ENCODE assay signal across 1 cellular context in genomic region chr9:95031711-95032461, GRCh38.
TF ChIP-seq lines count a peak whose summit lies in the region.

No MANE protein-coding gene starts in this region.

TF ChIP-seq in HepG2, 621 proteins besides CTCF, POLR2A, EP300 and RAD21 (continued from another document and continues in another):
- TF ChIP-seq ZBTB10 (CRISPR knock-in tag; IDR thresholded peaks at IDR 0.05; ENCODE audit: borderline replicate concordance) (peak; percentile 30; the same call in 1 of the 2 replicates), ZFP36 (IDR thresholded peaks at IDR 0.05; ENCODE audit: borderline replicate concordance, low read depth, low read length, partially characterized antibody) (no peak), ZNF557 (CRISPR knock-in tag; IDR thresholded peaks at IDR 0.05) (no peak), MEIS1 (CRISPR knock-in tag; IDR thresholded peaks at IDR 0.05; ENCODE audit: borderline replicate concordance) (no peak), GRHL1 (CRISPR knock-in tag; conservative IDR thresholded peaks at IDR 0.05) (no peak), NPAS2 (CRISPR knock-in tag; IDR thresholded peaks at IDR 0.05; ENCODE audit: borderline replicate concordance) (no peak), LRRFIP1 (CRISPR knock-in tag; conservative IDR thresholded peaks at IDR 0.05) (no peak), SSRP1 (CRISPR knock-in tag; IDR thresholded peaks at IDR 0.05) (no peak; the same call in 1 of the 2 replicates), MZF1 (CRISPR knock-in tag; IDR thresholded peaks at IDR 0.05; ENCODE audit: borderline replicate concordance) (no peak), ZBTB14 (CRISPR knock-in tag; IDR thresholded peaks at IDR 0.05) (no peak), SALL2 (CRISPR knock-in tag; IDR thresholded peaks at IDR 0.05) (peak; percentile 66; the same call in 1 of the 2 replicates), SOX6 (IDR thresholded peaks at IDR 0.05) (no peak), SOX6 (CRISPR knock-in tag; IDR thresholded peaks at IDR 0.05) (peak; percentile 87), ZBTB1 (CRISPR knock-in tag; IDR thresholded peaks at IDR 0.05; ENCODE audit: borderline replicate concordance) (no peak), FOXM1 (CRISPR knock-in tag; IDR thresholded peaks at IDR 0.05) (no peak), PCBP2 (optimal IDR thresholded peaks at IDR 0.05; ENCODE audit: low read depth, low read length, poor library complexity, severe bottlenecking) (no peak), MIXL1 (CRISPR knock-in tag; IDR thresholded peaks at IDR 0.05) (peak; percentile 33; the same call in 1 of the 2 replicates), MAF1 (CRISPR knock-in tag; IDR thresholded peaks at IDR 0.05; ENCODE audit: borderline replicate concordance) (no peak), CBX1 (IDR thresholded peaks at IDR 0.05; ENCODE audit: low read depth) (no peak), PAWR (CRISPR knock-in tag; IDR thresholded peaks at IDR 0.05; ENCODE audit: borderline replicate concordance) (no peak), ZHX2 (IDR thresholded peaks at IDR 0.05; ENCODE audit: low read depth) (0 out of 2 replicates have a peak, but pooled peaks have one; percentile 9), ZHX2 (CRISPR knock-in tag; IDR thresholded peaks at IDR 0.05; ENCODE audit: borderline replicate concordance) (no peak), POGK (CRISPR knock-in tag; conservative IDR thresholded peaks at IDR 0.05) (no peak), PBX2 (CRISPR knock-in tag; IDR thresholded peaks at IDR 0.05) (no peak), NFE2L2 (IDR thresholded peaks at IDR 0.05; ENCODE audit: low read length) (no peak), ZNF687 (CRISPR knock-in tag; IDR thresholded peaks at IDR 0.05) (peak; percentile 88), MTF2 (CRISPR knock-in tag; IDR thresholded peaks at IDR 0.05; ENCODE audit: borderline replicate concordance) (no peak), KDM6A (CRISPR knock-in tag; IDR thresholded peaks at IDR 0.05; ENCODE audit: low read depth) (peak; percentile 18; the same call in 1 of the 2 replicates), NR0B2 (CRISPR knock-in tag; IDR thresholded peaks at IDR 0.05) (no peak), CHD4 (IDR thresholded peaks at IDR 0.05; ENCODE audit: borderline replicate concordance, low read length) (no peak), CC2D1A (CRISPR knock-in tag; IDR thresholded peaks at IDR 0.05) (no peak), TOPORS (CRISPR knock-in tag; IDR thresholded peaks at IDR 0.05) (no peak), TARDBP (CRISPR knock-in tag; IDR thresholded peaks at IDR 0.05) (peak; percentile 83; the same call in 1 of the 2 replicates), ZSCAN25 (CRISPR knock-in tag; IDR thresholded peaks at IDR 0.05) (no peak)
